12 cellular contexts compared by ENCODE assay signal in genomic region chr15:77029166-77030041, GRCh38. TPM values are rescaled to one million over a fixed set of nuclear protein-coding genes. Genes with fewer than 3 reads are reported as not detected.
DNase-seq lines count a peak whose midpoint lies in the region; ATAC-seq, FAIRE-seq and TF ChIP-seq lines count a peak whose summit lies in the region.
"Had no signal": no experiment of that assay in that cellular context is flagged by ENCODE, and none has a peak within 500 bp of the region (broad histone marks: within the 10 kb centered on the region; RNA-seq: fewer than 3 reads in every experiment).

No MANE protein-coding gene starts in this region.

- intact Hi-C loops in left cardiac atrium (cut with DNase I), result loop anchor here in 1 of 2 donors (10.0 kb wide), 1 partner anchor 515 kb away; no protein-coding TSS in a partner anchor
- intact Hi-C loops in sigmoid colon (cut with DNase I), result no loop called here

- DNase-seq in SK-N-SH, result peak; percentile 24
- peak; percentile 10 for DNase-seq in WTC11 (ENCODE audit: low spot score)
- DNase-seq in left cardiac atrium, result peak; percentile 12
- DNase-seq in sigmoid colon, result peak; percentile 49
- no peak for DNase-seq in NCI-H2227 (lab: John Stamatoyannopoulos, UW; ENCODE audit: unreplicated experiment)
- DNase-seq in frontal cortex (ENCODE audit: low spot score in 2 of 2), result no peak
- no peak for DNase-seq in mucosa of gallbladder (ENCODE audit: low spot score)
- DNase-seq: erythroblast, NCI-H526 treated with DMSO at 0.1 percent for 48 hours had no signal

- H3K4me1 ChIP-seq in SK-N-SH (ENCODE audit: control insufficient read depth in 1 of 2, insufficient read depth in 2 of 2, low read depth in 1 of 2, low read length in 1 of 2), result no peaks in the 10 kb centered on the region; a peak in 1 of 4 replicates
- H3K4me1 ChIP-seq in sigmoid colon, result peaks cover 0 to 12% (median 9%) of the 10 kb centered on the region in 4 donors

- peaks cover 8% of the 10 kb centered on the region for H3K4me1 Mint-ChIP-seq in WTC11

- no peak overlapping the region for H2AFZ ChIP-seq in SK-N-SH (ENCODE audit: low read depth)

- CTCF ChIA-PET in SK-N-SH (lab: Yijun Ruan, JAX) (interaction anchor here (0.8 to 2.4 kb wide), 4 partner anchors 56 to 514 kb away, joined by 3 to 6 read pairs (median 4); no protein-coding TSS in a partner anchor), WTC11 (lab: Charles Lee) (interaction anchor here (1.0 to 2.6 kb wide), 4 partner anchors 15 to 514 kb away, joined by 4 to 16 read pairs (median 8); no protein-coding TSS in a partner anchor)

- H3K9me2 ChIP-seq in SK-N-SH, result no peaks in the 10 kb centered on the region

- 93% methylated on average over 14 of the region's 21 CpGs for WGBS in SK-N-SH (ENCODE audit: low lambda C conversion rate)
- 34 to 72% methylated on average over 21 of the region's 21 CpGs for WGBS in sigmoid colon, 2 donors

- no peak for TF ChIP-seq POLR2A in sigmoid colon (IDR thresholded peaks at IDR 0.05)

- no peaks in the 10 kb centered on the region for H3K36me3 Mint-ChIP-seq in WTC11
- H3K36me3 Mint-ChIP-seq: brain had no signal

- no peak for TF ChIP-seq CTCF in SK-N-SH (IDR thresholded peaks at IDR 0.05)
- TF ChIP-seq CTCF in WTC11 (IDR thresholded peaks at IDR 0.05), result no peak
- no peak for TF ChIP-seq CTCF in sigmoid colon (IDR thresholded peaks at IDR 0.05)

- H3K4me2 ChIP-seq in SK-N-SH, result no peak overlapping the region

- H3K27me3 Mint-ChIP-seq in WTC11 (ENCODE audit: low read depth), result peaks cover 10% of the 10 kb centered on the region

- no peaks in the 10 kb centered on the region for H3F3A ChIP-seq in SK-N-SH (replicated peaks; ENCODE audit: insufficient read depth)

- H3K27me3 ChIP-seq in SK-N-SH (ENCODE audit: insufficient read depth), result no peaks in the 10 kb centered on the region
- peaks cover 0 to 6% (median 4%) of the 10 kb centered on the region in 3 donors for H3K27me3 ChIP-seq in sigmoid colon

- POLR2A ChIA-PET in SK-N-SH (lab: Yijun Ruan, JAX), result no interaction called here
- POLR2A ChIA-PET in WTC11 (lab: Charles Lee), result no interaction called here

- no peaks in the 10 kb centered on the region for H3K36me3 ChIP-seq in SK-N-SH (replicated peaks in 1 of 2; ENCODE audit: control insufficient read depth in 1 of 2, insufficient read depth in 2 of 2, low read length in 1 of 2)
- H3K36me3 ChIP-seq in sigmoid colon, result no peaks in the 10 kb centered on the region

- no peaks in the 10 kb centered on the region for H3K79me2 ChIP-seq in SK-N-SH (ENCODE audit: insufficient read depth)

- no peak for TF ChIP-seq RAD21 in SK-N-SH (IDR thresholded peaks at IDR 0.05; ENCODE audit: low read length)

- H3K27ac Mint-ChIP-seq in WTC11, result no peak overlapping the region

- TF ChIP-seq EP300 in SK-N-SH (IDR thresholded peaks at IDR 0.05; ENCODE audit: borderline replicate concordance in 1 of 2, low read depth in 1 of 2, low read length in 1 of 2), result no peak
- TF ChIP-seq EP300 in sigmoid colon (IDR thresholded peaks at IDR 0.05), result no peak

- no peak for ATAC-seq in SK-N-SH treated with all-trans-retinoic acid at 6 μM for 48 hours
- ATAC-seq in WTC11, result no peak
- ATAC-seq in left cardiac atrium, result no peak

- H3K4me3 Mint-ChIP-seq in WTC11, result no peak overlapping the region; the same call in 1 of the 2 replicates
- H3K4me3 Mint-ChIP-seq: brain had no signal

- no peaks in the 10 kb centered on the region for H4K20me1 ChIP-seq in SK-N-SH (ENCODE audit: insufficient read depth)

- no peaks in the 10 kb centered on the region for H3K9me3 ChIP-seq in SK-N-SH
- H3K9me3 ChIP-seq in sigmoid colon, result no peaks in the 10 kb centered on the region

- H3K4me3 ChIP-seq in SK-N-SH (ENCODE audit: low read depth in 2 of 2, low read length in 1 of 2) (no peak overlapping the region), sigmoid colon (no peak overlapping the region)
- H3K4me3 ChIP-seq: SK-N-MC had no signal

- no peak overlapping the region for H3K27ac ChIP-seq in SK-N-SH (ENCODE audit: low read depth in 2 of 2, low read length in 1 of 2)
- H3K27ac ChIP-seq in sigmoid colon, result no peak overlapping the region
- H3K27ac ChIP-seq: SK-N-MC had no signal

- no peak overlapping the region for H3K9ac ChIP-seq in SK-N-SH

- no peaks in the 10 kb centered on the region for H3K9me3 Mint-ChIP-seq in WTC11
- H3K9me3 Mint-ChIP-seq: brain had no signal

- no peak for FAIRE-seq in frontal cortex (lab: Jason Lieb, UNC)

TF ChIP-seq in SK-N-SH, 30 proteins besides CTCF, POLR2A, EP300 and RAD21:
- no peak for TF ChIP-seq SMC3 (IDR thresholded peaks at IDR 0.05; ENCODE audit: low read depth, low read length)
- no peak for TF ChIP-seq GATA2 (CRISPR knock-in tag; IDR thresholded peaks at IDR 0.05)
TF ChIP-seq in SK-N-SH: peak in this region for 0.

TF ChIP-seq in SK-N-SH treated with all-trans-retinoic acid at 6 μM for 48 hours, 23 proteins besides CTCF, POLR2A, EP300 and RAD21 (continues in another document):
- TF ChIP-seq TCF4 (CRISPR knock-in tag; IDR thresholded peaks at IDR 0.05; ENCODE audit: borderline replicate concordance) (no peak), ZFP3 (CRISPR knock-in tag; IDR thresholded peaks at IDR 0.05) (no peak), ESRRG (CRISPR knock-in tag; IDR thresholded peaks at IDR 0.05) (no peak), PPARA (CRISPR knock-in tag; IDR thresholded peaks at IDR 0.05; ENCODE audit: borderline replicate concordance) (no peak), TOX (CRISPR knock-in tag; IDR thresholded peaks at IDR 0.05; ENCODE audit: borderline replicate concordance) (no peak), OSR1 (CRISPR knock-in tag; IDR thresholded peaks at IDR 0.05) (no peak), GLIS3 (CRISPR knock-in tag; IDR thresholded peaks at IDR 0.05) (no peak), ZC3H10 (CRISPR knock-in tag; IDR thresholded peaks at IDR 0.05) (no peak), CREB5 (CRISPR knock-in tag; IDR thresholded peaks at IDR 0.05; ENCODE audit: low read depth) (no peak)

TF ChIP-seq in WTC11, 78 proteins besides CTCF, POLR2A, EP300 and RAD21 (continues in another document):
- TF ChIP-seq, protein P1, sequence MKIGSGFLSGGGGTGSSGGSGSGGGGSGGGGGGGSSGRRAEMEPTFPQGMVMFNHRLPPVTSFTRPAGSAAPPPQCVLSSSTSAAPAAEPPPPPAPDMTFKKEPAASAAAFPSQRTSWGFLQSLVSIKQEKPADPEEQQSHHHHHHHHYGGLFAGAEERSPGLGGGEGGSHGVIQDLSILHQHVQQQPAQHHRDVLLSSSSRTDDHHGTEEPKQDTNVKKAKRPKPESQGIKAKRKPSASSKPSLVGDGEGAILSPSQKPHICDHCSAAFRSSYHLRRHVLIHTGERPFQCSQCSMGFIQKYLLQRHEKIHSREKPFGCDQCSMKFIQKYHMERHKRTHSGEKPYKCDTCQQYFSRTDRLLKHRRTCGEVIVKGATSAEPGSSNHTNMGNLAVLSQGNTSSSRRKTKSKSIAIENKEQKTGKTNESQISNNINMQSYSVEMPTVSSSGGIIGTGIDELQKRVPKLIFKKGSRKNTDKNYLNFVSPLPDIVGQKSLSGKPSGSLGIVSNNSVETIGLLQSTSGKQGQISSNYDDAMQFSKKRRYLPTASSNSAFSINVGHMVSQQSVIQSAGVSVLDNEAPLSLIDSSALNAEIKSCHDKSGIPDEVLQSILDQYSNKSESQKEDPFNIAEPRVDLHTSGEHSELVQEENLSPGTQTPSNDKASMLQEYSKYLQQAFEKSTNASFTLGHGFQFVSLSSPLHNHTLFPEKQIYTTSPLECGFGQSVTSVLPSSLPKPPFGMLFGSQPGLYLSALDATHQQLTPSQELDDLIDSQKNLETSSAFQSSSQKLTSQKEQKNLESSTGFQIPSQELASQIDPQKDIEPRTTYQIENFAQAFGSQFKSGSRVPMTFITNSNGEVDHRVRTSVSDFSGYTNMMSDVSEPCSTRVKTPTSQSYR (CRISPR knock-in tag; IDR thresholded peaks at IDR 0.05), result no peak
- no peak for TF ChIP-seq CREB1 (CRISPR knock-in tag; IDR thresholded peaks at IDR 0.05)

RNA-seq across cellular contexts. Expression of gene PSTPIP1, which starts 34.5 kb away (rescaled TPM):
- polyA plus RNA-seq in SK-N-SH (2012; rRNA removed) (0.69 and 1.1 TPM in 2 replicates), sigmoid colon (10 to 100 TPM in 1 of 3 donors, 1 to 10 TPM in 2; 2.1 to 10.4 (median 6.6) TPM)
- polyA plus RNA-seq in SK-N-SH (2012; cell fraction: cytosol; rRNA removed), result 0.40 and 0.66 TPM in 2 replicates
- polyA plus RNA-seq in SK-N-SH (2012; cell fraction: nucleus; rRNA removed), result 2.7 and 3.4 TPM in 2 replicates
- total RNA-seq in WTC11 (2021) (1.3 to 1.6 TPM (median 1.5 TPM) in 3 replicates), left cardiac atrium (10 to 100 TPM in 1 of 2 donors, 1 to 10 TPM in 1; 6.1 to 14.1 TPM), sigmoid colon (10 to 100 TPM in 1 of 4 donors, 1 to 10 TPM in 3; 4.6 to 14.3 (median 7.7) TPM), frontal cortex (0.41 TPM), mucosa of gallbladder (16.3 TPM)

RNA-seq across cellular contexts. Expression of gene TSPAN3, which starts 41.5 kb away (rescaled TPM):
- polyA plus RNA-seq in SK-N-SH (2012; rRNA removed), result 409 and 600 TPM in 2 replicates
- polyA plus RNA-seq in SK-N-SH (2012; cell fraction: cytosol; rRNA removed), result 514 and 573 TPM in 2 replicates
- polyA plus RNA-seq in SK-N-SH (2012; cell fraction: nucleus; rRNA removed), result 155 and 239 TPM in 2 replicates
- 84.9 to 101 TPM (median 93.4 TPM) in 3 replicates for total RNA-seq in WTC11 (2021)
- total RNA-seq in left cardiac atrium, result 100 to 1,000 TPM; 143 to 151 TPM
- total RNA-seq in sigmoid colon, result 100 to 1,000 TPM; 129 to 220 (median 157) TPM
- 100 to 1,000 TPM; 147 to 402 (median 255) TPM for polyA plus RNA-seq in sigmoid colon
- 229 TPM for total RNA-seq in frontal cortex
- total RNA-seq in mucosa of gallbladder, result 430 TPM

Comparison
In these comparisons a context has a peak if more than half of its experiments do, and no peak if none do; other contexts are left out.
1. DNase-seq: peak in SK-N-SH (single experiment), WTC11 (single experiment), left cardiac atrium (single experiment) and sigmoid colon (single experiment); none in NCI-H2227 (single experiment), frontal cortex (0 of 2) and mucosa of gallbladder (single experiment).